Comparison of ENCODE assay signal across 20 cellular contexts in the genomic region with DNA sequence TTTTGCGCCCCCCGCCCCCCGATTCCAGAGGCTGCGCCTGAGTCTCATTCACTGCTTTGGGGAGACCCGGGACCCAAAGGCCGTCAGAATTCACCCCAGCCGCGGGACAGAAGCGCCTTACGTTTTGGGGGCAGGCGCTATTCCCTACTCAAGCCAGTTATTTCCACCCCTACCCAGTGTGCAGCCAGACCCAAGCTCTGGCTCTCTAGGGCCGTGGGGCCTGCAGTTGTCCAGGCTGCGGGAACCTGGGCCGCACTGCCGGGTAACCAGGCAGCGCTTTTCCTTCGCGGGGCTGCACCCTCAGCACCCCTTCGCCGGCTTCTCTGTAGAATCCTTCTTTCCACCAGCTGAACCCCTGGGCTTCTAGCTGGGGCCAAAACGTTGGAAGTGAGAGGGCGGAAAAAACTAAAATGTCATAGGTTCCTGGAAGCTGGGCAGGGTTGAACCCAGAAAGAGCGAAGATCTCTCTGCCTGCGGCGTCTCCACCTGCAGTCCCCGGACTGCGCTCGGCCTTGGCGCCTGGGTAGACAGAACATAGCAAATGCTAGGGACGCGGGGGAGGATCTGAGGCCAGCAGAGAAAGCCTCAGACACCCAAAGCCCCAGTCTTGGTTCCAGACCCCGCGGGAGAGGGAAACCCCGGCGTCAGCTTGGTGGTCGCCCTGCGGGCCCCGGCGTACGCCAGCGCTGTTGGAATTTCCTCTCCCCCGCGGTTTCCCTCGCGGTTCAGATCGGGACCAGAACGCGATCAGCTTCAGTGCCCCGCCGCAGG. TPM values are rescaled to one million over a fixed set of nuclear protein-coding genes. Genes with fewer than 3 reads are reported as not detected.
DNase-seq lines count a peak whose midpoint lies in the region; ATAC-seq and TF ChIP-seq lines count a peak whose summit lies in the region.
"Had no signal": no experiment of that assay in that cellular context is flagged by ENCODE, and none has a peak within 500 bp of the region (broad histone marks: within the 10 kb centered on the region; RNA-seq: fewer than 3 reads in every experiment).

No MANE protein-coding gene starts in this region.

- 57% methylated on average over 27 of the region's 50 CpGs for WGBS in mammary epithelial cell (ENCODE audit: low coverage, missing lambda C conversion rate)
- WGBS in mesodermal cell (ENCODE audit: insufficient coverage in 2 of 2), 2 experiments: 1% methylated on average over 35 to 38 of the region's 50 CpGs

- H3K27me3 ChIP-seq in breast epithelium (peaks cover 0 to 8% of the 10 kb centered on the region in 2 donors), mammary epithelial cell (ENCODE audit: insufficient read depth, low read length) (no peaks in the 10 kb centered on the region), vagina (no peaks in the 10 kb centered on the region)
- H3K27me3 ChIP-seq: Peyer's patch had no signal

- CTCF ChIA-PET in MCF 10A (lab: Yijun Ruan, JAX) (interaction anchor here (0.7 to 3.5 kb wide), 5 partner anchors 16 to 1252 kb away, joined by 3 to 16 read pairs (median 5); no protein-coding TSS in a partner anchor), mammary epithelial cell (lab: Charles Lee; ENCODE audit: low non-redundant PET) (no interaction called here)

- no peaks in the 10 kb centered on the region for H3K27me3 Mint-ChIP-seq in MCF 10A (ENCODE audit: insufficient read depth, unreplicated experiment)

- H2AFZ ChIP-seq in mammary epithelial cell (ENCODE audit: low read depth, low read length): peak overlapping the region; percentile 27

- DNase-seq in breast epithelium (ENCODE audit: low spot score in 2 of 2): no peak
- DNase-seq in MCF 10A (ENCODE audit: unreplicated experiment): no peak
- DNase-seq in mammary epithelial cell: no peak
- no peak for DNase-seq in vagina (ENCODE audit: extremely low spot score in 2 of 2)
- DNase-seq in activated naive CD4-positive, alpha-beta T cell treated with anti-CD3 and anti-CD28 coated beads, Interleukin-2, amount 50 U/mL, for 72 hours (ENCODE audit: low spot score in 2 of 2): no peak
- DNase-seq in epidermal melanocyte (ENCODE audit: insufficient read length, low spot score): no peak
- DNase-seq: CD4-positive, alpha-beta memory T cell; MV-4-11; naive thymus-derived CD4-positive, alpha-beta T cell; NCI-H748 treated with DMSO at 0.1 percent for 48 hours; Peyer's patch; stimulated activated CD4-positive, alpha-beta T cell treated with anti-CD3 and anti-CD28 coated beads, Interleukin-1b, Interleukin-23, amount 100 ng/mL, for 48 hours; WERI-Rb-1 had no signal

- in situ Hi-C loops in mammary epithelial cell (cut with MboI; ENCODE audit: low sequenced_read_pairs in 2 of 2): loop anchor here (5.0 to 10.0 kb wide), 3 partner anchors 959 to 1252 kb away; no protein-coding TSS in a partner anchor

- TF ChIP-seq POLR2A in breast epithelium (IDR thresholded peaks at IDR 0.05) (no peak), vagina (IDR thresholded peaks at IDR 0.05) (no peak)

- H3K4me1 ChIP-seq in breast epithelium (peaks cover 0 to 3% of the 10 kb centered on the region in 2 donors), mammary epithelial cell (ENCODE audit: insufficient read depth, low read length) (peaks cover 18% of the 10 kb centered on the region), mesodermal cell (ENCODE audit: control insufficient read depth, insufficient read depth, low read length, poor library complexity, severe bottlenecking) (peaks cover 42% of the 10 kb centered on the region), vagina (peaks cover 17% of the 10 kb centered on the region)

- no peaks in the 10 kb centered on the region for H3K9me3 ChIP-seq in breast epithelium
- no peaks in the 10 kb centered on the region for H3K9me3 ChIP-seq in mammary epithelial cell (replicated peaks; ENCODE audit: insufficient read depth, low read length)
- no peaks in the 10 kb centered on the region for H3K9me3 ChIP-seq in mesodermal cell (ENCODE audit: control insufficient read depth, low read length)
- H3K9me3 ChIP-seq in vagina: no peaks in the 10 kb centered on the region
- H3K9me3 ChIP-seq: Peyer's patch, suprapubic skin had no signal

- TF ChIP-seq CTCF in breast epithelium (IDR thresholded peaks at IDR 0.05) (no peak), MCF 10A (IDR thresholded peaks at IDR 0.05; ENCODE audit: unreplicated experiment) (no peak), mammary epithelial cell (conservative IDR thresholded peaks at IDR 0.05 in 1 of 2, IDR thresholded peaks at IDR 0.05 in 1 of 2; ENCODE audit: extremely low read depth in 1 of 2, insufficient read depth in 1 of 2, low read depth in 1 of 2, low read length in 2 of 2) (no peak), vagina (IDR thresholded peaks at IDR 0.05) (no peak)

- H3K4me2 ChIP-seq in mammary epithelial cell (ENCODE audit: insufficient read depth, low read depth, low read length): no peak overlapping the region

- no peaks in the 10 kb centered on the region for H4K20me1 ChIP-seq in mammary epithelial cell (ENCODE audit: insufficient read depth, low read length)

- H3K36me3 ChIP-seq in breast epithelium (no peaks in the 10 kb centered on the region), mammary epithelial cell (ENCODE audit: insufficient read depth, low read length) (no peaks in the 10 kb centered on the region), mesodermal cell (ENCODE audit: control insufficient read depth, insufficient read depth, low read length) (no peaks in the 10 kb centered on the region), vagina (no peaks in the 10 kb centered on the region)
- H3K36me3 ChIP-seq: Peyer's patch, suprapubic skin, WERI-Rb-1 had no signal

- H3K4me3 Mint-ChIP-seq in MCF 10A (ENCODE audit: unreplicated experiment): no peak overlapping the region
- H3K4me3 Mint-ChIP-seq: CD4-positive, alpha-beta memory T cell; dendritic cell treated with granulocyte-macrophage colony-stimulating factor and Interleukin-4, amounts not matched to agents 40 ng/mL and 50 ng/mL, for 4 days had no signal

- peaks cover 16% of the 10 kb centered on the region for H3K79me2 ChIP-seq in mammary epithelial cell (ENCODE audit: insufficient read depth, low read length)

- H3K36me3 Mint-ChIP-seq in MCF 10A (ENCODE audit: insufficient read depth, unreplicated experiment): no peaks in the 10 kb centered on the region
- H3K36me3 Mint-ChIP-seq in activated naive CD4-positive, alpha-beta T cell treated with anti-CD3 and anti-CD28 coated beads, Interleukin-2, amount 50 U/mL, for 72 hours: peaks cover 0 to 14% of the 10 kb centered on the region in 2 donors
- H3K36me3 Mint-ChIP-seq: CD4-positive, alpha-beta memory T cell; IgD-negative memory B cell; naive thymus-derived CD4-positive, alpha-beta T cell had no signal

- peaks cover 13% of the 10 kb centered on the region for H3K4me1 Mint-ChIP-seq in MCF 10A (ENCODE audit: insufficient read depth, unreplicated experiment)

- intact Hi-C loops in breast epithelium (cut with DNase I; ENCODE audit: low total_unique reads): loop anchor here (5.0 to 10.0 kb wide), 3 partner anchors 969 to 1249 kb away; no protein-coding TSS in a partner anchor
- intact Hi-C loops in MCF 10A (cut with micrococcal nuclease): no loop called here
- intact Hi-C loops in mammary epithelial cell (cut with micrococcal nuclease): no loop called here
- intact Hi-C loops in vagina (cut with DNase I): loop anchor here (5.0 kb wide), 1 partner anchor 1087 kb away; no protein-coding TSS in a partner anchor

- ATAC-seq in GM18867 (IDR thresholded peaks at IDR 0.05; ENCODE audit: unreplicated experiment): no peak
- ATAC-seq in activated naive CD4-positive, alpha-beta T cell treated with anti-CD3 and anti-CD28 coated beads, Interleukin-2, amount 50 U/mL, for 72 hours: no peak
- ATAC-seq: left lobe of liver; naive thymus-derived CD4-positive, alpha-beta T cell had no signal

- H3K27ac ChIP-seq in breast epithelium (peak overlapping the region; percentile 40 to 85), mammary epithelial cell (ENCODE audit: insufficient read depth, low read depth, low read length) (no peak overlapping the region), mesodermal cell (ENCODE audit: low read depth, low read length, severe bottlenecking) (peak overlapping the region; percentile 46), vagina (peak overlapping the region; percentile 99)
- H3K27ac ChIP-seq: Peyer's patch, suprapubic skin, WERI-Rb-1 had no signal

- POLR2A ChIA-PET in MCF 10A (lab: Yijun Ruan, JAX): no interaction called here

- H3K9ac ChIP-seq in mammary epithelial cell (ENCODE audit: insufficient read depth, low read length): no peak overlapping the region

- dilution Hi-C loops in mammary epithelial cell (cut with HindIII; ENCODE audit: low sequenced_read_pairs): no loop called here

- no peak overlapping the region for H3K27ac Mint-ChIP-seq in MCF 10A (ENCODE audit: low read depth, unreplicated experiment)
- no peak overlapping the region for H3K27ac Mint-ChIP-seq in activated naive CD4-positive, alpha-beta T cell treated with anti-CD3 and anti-CD28 coated beads, Interleukin-2, amount 50 U/mL, for 72 hours
- H3K27ac Mint-ChIP-seq: activated T-helper 2 cell treated with anti-CD3 and anti-CD28 coated beads, Interferon-gamma antibody, Interleukin-2, Interleukin-4, amounts not matched to agents 10 μg/mL and 5 μg/mL and 100 μg/mL, durations not matched to agents 14 hours and 24 hours and 36 hours; CD4-positive, alpha-beta memory T cell; dendritic cell treated with granulocyte-macrophage colony-stimulating factor and Interleukin-4, amounts not matched to agents 40 ng/mL and 50 ng/mL, for 4 days; IgD-negative memory B cell had no signal

- peak overlapping the region in 1 of 3 donors; percentile 54 for H3K4me3 ChIP-seq in breast epithelium
- no peak overlapping the region for H3K4me3 ChIP-seq in mammary epithelial cell (replicated peaks in 1 of 3; ENCODE audit: insufficient read depth in 1 of 3, low read depth in 2 of 3, low read length in 3 of 3)
- H3K4me3 ChIP-seq in mesodermal cell (ENCODE audit: extremely low read depth, insufficient read depth, low read length, poor library complexity, severe bottlenecking): peak overlapping the region; percentile 18
- H3K4me3 ChIP-seq in vagina: peak overlapping the region; percentile 32 to 42
- H3K4me3 ChIP-seq: suprapubic skin had no signal

- BruUV-seq in MCF 10A (replicated peaks; lab: Mats Ljungman, UMichigan) (no TSS peak), mammary epithelial cell (replicated peaks; lab: Mats Ljungman, UMichigan) (no TSS peak)

- no peaks in the 10 kb centered on the region for H3K9me3 Mint-ChIP-seq in MCF 10A (ENCODE audit: unreplicated experiment)
- H3K9me3 Mint-ChIP-seq in activated naive CD4-positive, alpha-beta T cell treated with anti-CD3 and anti-CD28 coated beads, Interleukin-2, amount 50 U/mL, for 72 hours: no peaks in the 10 kb centered on the region
- H3K9me3 Mint-ChIP-seq: activated T-helper 2 cell treated with anti-CD3 and anti-CD28 coated beads, Interferon-gamma antibody, Interleukin-2, Interleukin-4, amounts not matched to agents 10 μg/mL and 5 μg/mL and 100 μg/mL, durations not matched to agents 14 hours and 24 hours and 36 hours; dendritic cell treated with granulocyte-macrophage colony-stimulating factor and Interleukin-4, amounts not matched to agents 40 ng/mL and 50 ng/mL, for 4 days had no signal

RNA-seq across cellular contexts. Expression of gene TBX3, which starts 18.4 kb away (rescaled TPM):
- total RNA-seq in breast epithelium: 100 to 1,000 TPM in 1 of 3 donors, 10 to 100 TPM in 2; 21.3 to 115 (median 78.3) TPM
- total RNA-seq in MCF 10A (2022): 6.6 and 8.0 TPM in 2 replicates
- 10 to 100 TPM; 30.7 to 33.8 TPM for total RNA-seq in mammary epithelial cell
- 13.3 TPM for polyA plus RNA-seq in mammary epithelial cell
- 24.5 TPM for polyA minus RNA-seq in mammary epithelial cell
- polyA plus RNA-seq in mesodermal cell (2013, experiment 1 of 2): 73.1 TPM
- 94.7 TPM for polyA plus RNA-seq in mesodermal cell (2013, experiment 2 of 2)
- 57.0 TPM for total RNA-seq in vagina
- not detected for total RNA-seq in activated naive CD4-positive, alpha-beta T cell treated with anti-CD3 and anti-CD28 coated beads, Interleukin-2, amount 50 U/mL, for 72 hours
- total RNA-seq: activated T-helper 2 cell treated with anti-CD3 and anti-CD28 coated beads, Interferon-gamma antibody, Interleukin-2, Interleukin-4, amounts not matched to agents 10 μg/mL and 5 μg/mL and 100 μg/mL, durations not matched to agents 14 hours and 24 hours and 36 hours; CD4-positive, alpha-beta memory T cell; naive thymus-derived CD4-positive, alpha-beta T cell had no signal
- polyA plus RNA-seq: CD4-positive, alpha-beta memory T cell; IgD-negative memory B cell; naive thymus-derived CD4-positive, alpha-beta T cell had no signal

Comparison
In these comparisons a context has a peak if more than half of its experiments do, and no peak if none do; other contexts are left out.
1. intact Hi-C loops: an anchor here in breast epithelium (5.0 to 10.0 kb wide) and vagina (5.0 kb wide); none called in MCF 10A and mammary epithelial cell.
2. H3K4me3 ChIP-seq: peak in mesodermal cell (single experiment) and vagina (2 of 2); none in mammary epithelial cell (0 of 3).